ENCODE assay signal across 12 cellular contexts in genomic region chr21:45461369-45461750, GRCh38.
"Had no signal": no experiment of that assay in that cellular context is flagged by ENCODE, and none has a peak within 500 bp of the region (broad histone marks: within the 10 kb centered on the region; RNA-seq: fewer than 3 reads in every experiment).

No MANE protein-coding gene starts in this region.

- H3K36me3 ChIP-seq: prostate gland had no signal

- H3K4me3 ChIP-seq: esophagus squamous epithelium, hepatocyte, mucosa of descending colon, prostate gland, thoracic aorta had no signal

- DNase-seq: activated CD4-positive, alpha-beta T cell treated with anti-CD3 and anti-CD28 coated beads for 1 hour; activated CD4-positive, alpha-beta T cell treated with anti-CD3 and anti-CD28 coated beads, Interleukin-2, amount 50 U/mL, for 4 hours; activated naive CD4-positive, alpha-beta T cell treated with anti-CD3 and anti-CD28 coated beads, Interleukin-2, amount 10 ng/mL, durations not matched to agents 7 days and 5 days; esophagus squamous epithelium; islet precursor cell; stimulated activated CD4-positive, alpha-beta T cell treated with anti-CD3 and anti-CD28 coated beads, Interleukin-2, amount 100 ng/mL, for 24 hours had no signal

- H3K27ac ChIP-seq: esophagus squamous epithelium, prostate gland had no signal

- H3K27me3 ChIP-seq: hepatocyte had no signal

- ATAC-seq: mucosa of descending colon; naive thymus-derived CD8-positive, alpha-beta T cell; right cardiac atrium had no signal

- H3K4me1 ChIP-seq: prostate gland had no signal

- H3K4me2 ChIP-seq: hepatocyte had no signal

- H2AFZ ChIP-seq: hepatocyte had no signal

- H3K9me3 ChIP-seq: mucosa of descending colon, prostate gland, thoracic aorta had no signal
